Comparison of ENCODE assay signal across 8 cellular contexts in genomic region chr3:11718582-11719405, GRCh38.
DNase-seq lines count a peak whose midpoint lies in the region; ATAC-seq and TF ChIP-seq lines count a peak whose summit lies in the region.

No MANE protein-coding gene starts in this region.

- TF ChIP-seq CTCF in DOHH2 (IDR thresholded peaks at IDR 0.05; ENCODE audit: low read depth, low read length, poor library complexity, severe bottlenecking) (no peak), WI38 (IDR thresholded peaks at IDR 0.05; ENCODE audit: low read depth, low read length) (no peak), chondrocyte (IDR thresholded peaks at IDR 0.05) (no peak)

- H3K9me2 ChIP-seq in DOHH2 (replicated peaks; ENCODE audit: control insufficient read depth, low read length), result no peaks in the 10 kb centered on the region

- DNase-seq in chondrocyte (ENCODE audit: low spot score) (peak; percentile 92), left colon (peak; percentile 54 to 63), NCI-H187 (lab: John Stamatoyannopoulos, UW) (no peak)
- DNase-seq in stimulated activated CD4-positive, alpha-beta T cell treated with anti-CD3 and anti-CD28 coated beads, Interleukin-1b, Interleukin-23, amount 100 ng/mL, for 4 hours (ENCODE audit: low read depth in 2 of 2), result peak; percentile 33 to 49

- peak overlapping the region; percentile 99 for H3K27ac Mint-ChIP-seq in chondrocyte (ENCODE audit: unreplicated experiment)

- intact Hi-C loops in left colon (cut with DNase I, micrococcal nuclease), result no loop called here

- under 1% methylated on average over 44 of the region's 44 CpGs for WGBS in HUES64

- H3K4me1 ChIP-seq in DOHH2 (ENCODE audit: control insufficient read depth, low read length), result peaks cover 32% of the 10 kb centered on the region
- H3K4me1 ChIP-seq in HUES64 (ENCODE audit: insufficient read depth, low read length), result peaks cover 27% of the 10 kb centered on the region

- 0 out of 2 replicates have a peak, but pooled peaks cover 3% of the 10 kb centered on the region for H4K20me1 ChIP-seq in DOHH2 (ENCODE audit: control insufficient read depth, insufficient read depth, low read depth, low read length)

- peaks cover 3% of the 10 kb centered on the region for H3K27me3 Mint-ChIP-seq in chondrocyte (ENCODE audit: low read depth)

- no peaks in the 10 kb centered on the region for H3K27me3 ChIP-seq in DOHH2 (ENCODE audit: control insufficient read depth, low read length)
- H3K27me3 ChIP-seq in HUES64 (ENCODE audit: insufficient read depth, low read length), result peaks cover 42% of the 10 kb centered on the region

- no peaks in the 10 kb centered on the region for H3K36me3 Mint-ChIP-seq in chondrocyte (ENCODE audit: low read depth)

- H3K4me3 ChIP-seq in DOHH2 (ENCODE audit: low read length) (peak overlapping the region; percentile 82), HUES64 (ENCODE audit: low read length) (peak overlapping the region; percentile 96), WI38 (ENCODE audit: low read depth, low read length) (peak overlapping the region; percentile 85)

- H3K36me3 ChIP-seq in DOHH2 (ENCODE audit: control insufficient read depth, low read length) (peaks cover 13% of the 10 kb centered on the region), HUES64 (ENCODE audit: insufficient read depth, low read length) (no peaks in the 10 kb centered on the region)

- H3K79me2 ChIP-seq in DOHH2 (ENCODE audit: control insufficient read depth, low read length), result peaks cover 73% of the 10 kb centered on the region

- peak; percentile 25 for ATAC-seq in GM21515 (IDR thresholded peaks at IDR 0.05; ENCODE audit: unreplicated experiment)
- peak; percentile 8 for ATAC-seq in left colon

- H3K4me3 Mint-ChIP-seq in chondrocyte (ENCODE audit: unreplicated experiment), result peak overlapping the region; percentile 91

- peak overlapping the region; percentile 86 for H3K27ac ChIP-seq in DOHH2 (ENCODE audit: low read depth, low read length)
- no peak overlapping the region; the same call in 1 of the 2 replicates for H3K27ac ChIP-seq in HUES64 (ENCODE audit: low read depth, low read length)

- H3K9ac ChIP-seq in HUES64 (ENCODE audit: low read depth, low read length), result peak overlapping the region; percentile 74

- peaks cover 49% of the 10 kb centered on the region for H3K4me1 Mint-ChIP-seq in chondrocyte (ENCODE audit: low read depth)

- H3K9me3 Mint-ChIP-seq in chondrocyte (ENCODE audit: low read depth), result no peaks in the 10 kb centered on the region

- H3K4me2 ChIP-seq in DOHH2 (ENCODE audit: low read length), result peak overlapping the region; percentile 86

- H3K9me3 ChIP-seq in DOHH2 (ENCODE audit: control insufficient read depth, insufficient read depth, low read length), result no peaks in the 10 kb centered on the region
- no peaks in the 10 kb centered on the region for H3K9me3 ChIP-seq in HUES64 (ENCODE audit: insufficient read depth, low read depth, low read length)

- H3F3A ChIP-seq in DOHH2 (ENCODE audit: control insufficient read depth, insufficient read depth), result peaks cover 11% of the 10 kb centered on the region

Comparison
In these comparisons a context has a peak if more than half of its experiments do, and no peak if none do; other contexts are left out.
1. DNase-seq: peak in chondrocyte (single experiment), left colon (2 of 2) and stimulated activated CD4-positive, alpha-beta T cell treated with anti-CD3 and anti-CD28 coated beads, Interleukin-1b, Interleukin-23, amount 100 ng/mL, for 4 hours (2 of 2); none in NCI-H187 (0 of 2).
2. Peak in every context shown above with its lines, with median percentiles within 50 percentile points of each other: H3K4me3 ChIP-seq.